24 cellular contexts compared by ENCODE assay signal in the genomic region with DNA sequence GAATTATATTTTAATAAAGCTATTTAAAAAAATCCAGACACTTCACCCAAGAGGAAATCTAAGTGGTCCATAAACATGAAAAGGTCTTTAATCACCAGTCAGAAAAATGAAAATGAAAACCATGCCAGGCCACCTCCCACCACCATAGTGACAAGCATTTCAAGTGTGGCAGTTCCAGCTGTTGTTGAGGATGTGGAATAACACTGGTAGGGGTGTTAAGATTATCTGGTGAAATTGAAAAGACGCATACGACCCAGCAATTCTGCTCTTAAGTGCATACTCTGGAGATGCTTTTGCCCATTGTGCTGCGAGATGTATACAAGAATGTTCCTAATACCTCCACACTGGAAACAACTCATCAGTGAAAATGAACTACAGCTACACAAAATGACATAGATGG.
"Had no signal": no experiment of that assay in that cellular context is flagged by ENCODE, and none has a peak within 500 bp of the region (broad histone marks: within the 10 kb centered on the region; RNA-seq: fewer than 3 reads in every experiment).

No MANE protein-coding gene starts in this region.

- H3K4me1 ChIP-seq: breast epithelium had no signal

- H3K9me3 ChIP-seq: breast epithelium had no signal

- H3K4me3 Mint-ChIP-seq: activated CD8-positive, alpha-beta T cell treated with anti-CD3 and anti-CD28 coated beads for 36 hours; activated naive CD4-positive, alpha-beta T cell treated with anti-CD3 and anti-CD28 coated beads, Interleukin-2, amount 50 U/mL, for 24 hours; activated T-cell treated with anti-CD3 and anti-CD28 coated beads, Interleukin-2, amount 50 U/mL, for 72 hours; T-cell had no signal

- DNase-seq: activated CD4-positive, alpha-beta T cell treated with anti-CD3 and anti-CD28 coated beads for 4 hours; activated CD8-positive, alpha-beta memory T cell treated with anti-CD3 and anti-CD28 coated beads, Interleukin-2, amount 50 U/mL, for 4 hours; activated CD8-positive, alpha-beta T cell treated with anti-CD3 and anti-CD28 coated beads for 36 hours; activated naive CD4-positive, alpha-beta T cell; activated T-cell treated with anti-CD3 and anti-CD28 coated beads, Interleukin-2, amount 50 U/mL, for 72 hours; aorta; caudate nucleus; Kasumi-1; NCI-H146; NCI-H187 treated with DMSO at 0.1 percent for 48 hours; NCI-H2081 treated with DMSO at 0.1 percent for 48 hours; NCI-H446; NCI-H526; NCI-H774; PC-9; RPMI8226; T-cell had no signal

- H3K27me3 Mint-ChIP-seq: activated CD8-positive, alpha-beta T cell treated with anti-CD3 and anti-CD28 coated beads for 36 hours; activated naive CD4-positive, alpha-beta T cell treated with anti-CD3 and anti-CD28 coated beads, Interleukin-2, amount 50 U/mL, for 24 hours; T-cell had no signal

- H3K9me3 Mint-ChIP-seq: activated CD8-positive, alpha-beta T cell treated with anti-CD3 and anti-CD28 coated beads for 36 hours; activated naive CD4-positive, alpha-beta T cell treated with anti-CD3 and anti-CD28 coated beads, Interleukin-2, amount 50 U/mL, for 24 hours; activated T-cell treated with anti-CD3 and anti-CD28 coated beads, Interleukin-2, amount 50 U/mL, for 72 hours; T-cell had no signal

- H3K4me3 ChIP-seq: breast epithelium, K562, PC-9, SK-N-MC had no signal

- H3K27ac ChIP-seq: breast epithelium, PC-9, VCaP had no signal

- ATAC-seq: activated CD4-positive, CD25-positive, alpha-beta regulatory T cell treated with anti-CD3 and anti-CD28 coated beads, Interleukin-2, amount 50 U/mL, for 24 hours; activated CD8-positive, alpha-beta T cell treated with anti-CD3 and anti-CD28 coated beads for 36 hours; activated T-cell treated with anti-CD3 and anti-CD28 coated beads, Interleukin-2, amount 50 U/mL, for 72 hours; K562; Right ventricle myocardium inferior; T-cell had no signal

- H2AFZ ChIP-seq: PC-9 had no signal

- H3K27me3 ChIP-seq: breast epithelium had no signal

- H3K4me2 ChIP-seq: PC-9 had no signal

- H3K36me3 ChIP-seq: breast epithelium had no signal

- H3K27ac Mint-ChIP-seq: activated CD8-positive, alpha-beta T cell treated with anti-CD3 and anti-CD28 coated beads for 36 hours; activated T-cell treated with anti-CD3 and anti-CD28 coated beads, Interleukin-2, amount 50 U/mL, for 72 hours; T-cell had no signal
